1 cellular context compared by ENCODE assay signal in the genomic region with DNA sequence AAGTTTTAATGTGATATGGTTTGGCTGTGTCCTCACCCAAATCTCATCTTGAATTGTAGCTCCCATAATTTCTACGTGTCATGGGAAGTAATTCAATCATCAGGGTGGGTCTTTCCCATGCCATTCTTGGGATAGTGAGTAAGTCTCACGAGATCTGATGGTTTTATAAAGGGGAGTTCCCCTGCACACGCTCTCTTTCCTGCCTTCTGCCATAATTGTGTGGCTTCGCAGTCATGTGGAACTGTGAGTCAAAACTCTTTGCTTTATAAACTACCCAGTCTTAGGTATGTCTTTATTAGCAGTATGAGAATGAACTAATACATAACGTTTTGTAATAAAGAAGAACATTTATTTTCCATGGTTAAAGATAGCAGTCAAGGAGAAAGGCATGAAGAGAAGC.
TF ChIP-seq lines count a peak whose summit lies in the region.

No MANE protein-coding gene starts in this region.

TF ChIP-seq in GM12878, 131 proteins besides CTCF, POLR2A, EP300 and RAD21 (continued from another document):
- TF ChIP-seq REST (IDR thresholded peaks at IDR 0.05; ENCODE audit: low read depth, low read length) (no peak), POU2F2 (IDR thresholded peaks at IDR 0.05; ENCODE audit: borderline replicate concordance, low read depth, low read length) (no peak), STAT3 (IDR thresholded peaks at IDR 0.05; ENCODE audit: low read depth, low read length) (no peak), FOXM1 (IDR thresholded peaks at IDR 0.05; ENCODE audit: low read depth, low read length) (no peak), SKIL (IDR thresholded peaks at IDR 0.05; ENCODE audit: low read depth, poor library complexity, severe bottlenecking) (no peak), IRF3 (IDR thresholded peaks at IDR 0.05) (no peak), MYB (IDR thresholded peaks at IDR 0.05; ENCODE audit: borderline replicate concordance, low read depth, low read length) (no peak), RUNX3 (IDR thresholded peaks at IDR 0.05; ENCODE audit: low read length) (peak; percentile 48; the same call in 1 of the 2 replicates), BMI1 (IDR thresholded peaks at IDR 0.05; ENCODE audit: borderline replicate concordance) (no peak), TBL1XR1 (IDR thresholded peaks at IDR 0.05; ENCODE audit: low read depth, low read length) (no peak), JUNB (IDR thresholded peaks at IDR 0.05) (no peak), PAX8 (IDR thresholded peaks at IDR 0.05) (no peak), TARDBP (IDR thresholded peaks at IDR 0.05; ENCODE audit: borderline replicate concordance) (no peak), TCF12 (IDR thresholded peaks at IDR 0.05; ENCODE audit: low read depth, low read length) (no peak), STAT1 (conservative IDR thresholded peaks at IDR 0.05) (no peak), SMAD1 (IDR thresholded peaks at IDR 0.05; ENCODE audit: low read depth, partially characterized antibody) (no peak), JUND (IDR thresholded peaks at IDR 0.05; ENCODE audit: low read depth, low read length) (no peak), IKZF2 (IDR thresholded peaks at IDR 0.05) (peak; percentile 44 to 55; a peak in 1 of 4 replicates), E2F4 (IDR thresholded peaks at IDR 0.05; ENCODE audit: low read depth, low read length) (no peak), ZZZ3 (IDR thresholded peaks at IDR 0.05; ENCODE audit: control insufficient read depth, insufficient read length, low read depth) (no peak), BCL11A (IDR thresholded peaks at IDR 0.05; ENCODE audit: low read depth, low read length) (peak; percentile 38; the same call in 1 of the 2 replicates), GATAD2B (conservative IDR thresholded peaks at IDR 0.05; ENCODE audit: low read depth) (no peak), HCFC1 (IDR thresholded peaks at IDR 0.05; ENCODE audit: low read length) (no peak), CBFB (IDR thresholded peaks at IDR 0.05; ENCODE audit: low read depth) (no peak), NR2C1 (IDR thresholded peaks at IDR 0.05) (no peak), CHD4 (IDR thresholded peaks at IDR 0.05) (no peak), LARP7 (IDR thresholded peaks at IDR 0.05) (no peak), FOS (IDR thresholded peaks at IDR 0.05; ENCODE audit: borderline replicate concordance, extremely low read depth, insufficient read length) (no peak), TCF7 (IDR thresholded peaks at IDR 0.05; ENCODE audit: borderline replicate concordance) (no peak), CBX3 (IDR thresholded peaks at IDR 0.05; ENCODE audit: borderline replicate concordance, low read depth) (no peak), RCOR1 (conservative IDR thresholded peaks at IDR 0.05; ENCODE audit: low read depth, low read length) (no peak), POLR2AphosphoS2 (IDR thresholded peaks at IDR 0.05; ENCODE audit: low read depth, low read length) (no peak), NBN (IDR thresholded peaks at IDR 0.05) (0 out of 2 replicates have a peak, but pooled peaks have one; percentile 3)
- TF ChIP-seq, protein P1, sequence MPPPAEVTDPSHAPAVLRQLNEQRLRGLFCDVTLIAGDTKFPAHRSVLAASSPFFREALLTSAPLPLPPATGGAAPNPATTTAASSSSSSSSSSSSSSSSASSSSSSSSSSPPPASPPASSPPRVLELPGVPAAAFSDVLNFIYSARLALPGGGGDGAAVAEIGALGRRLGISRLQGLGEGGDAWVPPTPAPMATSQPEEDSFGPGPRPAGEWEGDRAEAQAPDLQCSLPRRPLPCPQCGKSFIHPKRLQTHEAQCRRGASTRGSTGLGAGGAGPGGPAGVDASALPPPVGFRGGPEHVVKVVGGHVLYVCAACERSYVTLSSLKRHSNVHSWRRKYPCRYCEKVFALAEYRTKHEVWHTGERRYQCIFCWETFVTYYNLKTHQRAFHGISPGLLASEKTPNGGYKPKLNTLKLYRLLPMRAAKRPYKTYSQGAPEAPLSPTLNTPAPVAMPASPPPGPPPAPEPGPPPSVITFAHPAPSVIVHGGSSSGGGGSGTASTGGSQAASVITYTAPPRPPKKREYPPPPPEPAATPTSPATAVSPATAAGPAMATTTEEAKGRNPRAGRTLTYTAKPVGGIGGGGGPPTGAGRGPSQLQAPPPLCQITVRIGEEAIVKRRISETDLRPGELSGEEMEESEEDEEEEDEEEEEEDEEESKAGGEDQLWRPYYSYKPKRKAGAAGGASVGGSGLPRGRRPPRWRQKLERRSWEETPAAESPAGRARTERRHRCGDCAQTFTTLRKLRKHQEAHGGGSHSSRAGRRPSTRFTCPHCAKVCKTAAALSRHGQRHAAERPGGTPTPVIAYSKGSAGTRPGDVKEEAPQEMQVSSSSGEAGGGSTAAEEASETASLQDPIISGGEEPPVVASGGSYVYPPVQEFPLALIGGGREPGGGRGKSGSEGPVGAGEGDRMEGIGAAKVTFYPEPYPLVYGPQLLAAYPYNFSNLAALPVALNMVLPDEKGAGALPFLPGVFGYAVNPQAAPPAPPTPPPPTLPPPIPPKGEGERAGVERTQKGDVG (CRISPR knock-in tag; IDR thresholded peaks at IDR 0.05) = no peak
- TF ChIP-seq, protein P2, sequence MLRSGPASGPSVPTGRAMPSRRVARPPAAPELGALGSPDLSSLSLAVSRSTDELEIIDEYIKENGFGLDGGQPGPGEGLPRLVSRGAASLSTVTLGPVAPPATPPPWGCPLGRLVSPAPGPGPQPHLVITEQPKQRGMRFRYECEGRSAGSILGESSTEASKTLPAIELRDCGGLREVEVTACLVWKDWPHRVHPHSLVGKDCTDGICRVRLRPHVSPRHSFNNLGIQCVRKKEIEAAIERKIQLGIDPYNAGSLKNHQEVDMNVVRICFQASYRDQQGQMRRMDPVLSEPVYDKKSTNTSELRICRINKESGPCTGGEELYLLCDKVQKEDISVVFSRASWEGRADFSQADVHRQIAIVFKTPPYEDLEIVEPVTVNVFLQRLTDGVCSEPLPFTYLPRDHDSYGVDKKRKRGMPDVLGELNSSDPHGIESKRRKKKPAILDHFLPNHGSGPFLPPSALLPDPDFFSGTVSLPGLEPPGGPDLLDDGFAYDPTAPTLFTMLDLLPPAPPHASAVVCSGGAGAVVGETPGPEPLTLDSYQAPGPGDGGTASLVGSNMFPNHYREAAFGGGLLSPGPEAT (IDR thresholded peaks at IDR 0.05; ENCODE audit: low read depth) = peak; percentile 65; the same call in 1 of the 2 replicates
- TF ChIP-seq, protein P3, sequence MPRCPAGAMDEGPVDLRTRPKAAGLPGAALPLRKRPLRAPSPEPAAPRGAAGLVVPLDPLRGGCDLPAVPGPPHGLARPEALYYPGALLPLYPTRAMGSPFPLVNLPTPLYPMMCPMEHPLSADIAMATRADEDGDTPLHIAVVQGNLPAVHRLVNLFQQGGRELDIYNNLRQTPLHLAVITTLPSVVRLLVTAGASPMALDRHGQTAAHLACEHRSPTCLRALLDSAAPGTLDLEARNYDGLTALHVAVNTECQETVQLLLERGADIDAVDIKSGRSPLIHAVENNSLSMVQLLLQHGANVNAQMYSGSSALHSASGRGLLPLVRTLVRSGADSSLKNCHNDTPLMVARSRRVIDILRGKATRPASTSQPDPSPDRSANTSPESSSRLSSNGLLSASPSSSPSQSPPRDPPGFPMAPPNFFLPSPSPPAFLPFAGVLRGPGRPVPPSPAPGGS (IDR thresholded peaks at IDR 0.05; ENCODE audit: borderline replicate concordance, insufficient read depth, low read depth, low read length, poor library complexity, severe bottlenecking) = no peak
- TF ChIP-seq, protein P4, sequence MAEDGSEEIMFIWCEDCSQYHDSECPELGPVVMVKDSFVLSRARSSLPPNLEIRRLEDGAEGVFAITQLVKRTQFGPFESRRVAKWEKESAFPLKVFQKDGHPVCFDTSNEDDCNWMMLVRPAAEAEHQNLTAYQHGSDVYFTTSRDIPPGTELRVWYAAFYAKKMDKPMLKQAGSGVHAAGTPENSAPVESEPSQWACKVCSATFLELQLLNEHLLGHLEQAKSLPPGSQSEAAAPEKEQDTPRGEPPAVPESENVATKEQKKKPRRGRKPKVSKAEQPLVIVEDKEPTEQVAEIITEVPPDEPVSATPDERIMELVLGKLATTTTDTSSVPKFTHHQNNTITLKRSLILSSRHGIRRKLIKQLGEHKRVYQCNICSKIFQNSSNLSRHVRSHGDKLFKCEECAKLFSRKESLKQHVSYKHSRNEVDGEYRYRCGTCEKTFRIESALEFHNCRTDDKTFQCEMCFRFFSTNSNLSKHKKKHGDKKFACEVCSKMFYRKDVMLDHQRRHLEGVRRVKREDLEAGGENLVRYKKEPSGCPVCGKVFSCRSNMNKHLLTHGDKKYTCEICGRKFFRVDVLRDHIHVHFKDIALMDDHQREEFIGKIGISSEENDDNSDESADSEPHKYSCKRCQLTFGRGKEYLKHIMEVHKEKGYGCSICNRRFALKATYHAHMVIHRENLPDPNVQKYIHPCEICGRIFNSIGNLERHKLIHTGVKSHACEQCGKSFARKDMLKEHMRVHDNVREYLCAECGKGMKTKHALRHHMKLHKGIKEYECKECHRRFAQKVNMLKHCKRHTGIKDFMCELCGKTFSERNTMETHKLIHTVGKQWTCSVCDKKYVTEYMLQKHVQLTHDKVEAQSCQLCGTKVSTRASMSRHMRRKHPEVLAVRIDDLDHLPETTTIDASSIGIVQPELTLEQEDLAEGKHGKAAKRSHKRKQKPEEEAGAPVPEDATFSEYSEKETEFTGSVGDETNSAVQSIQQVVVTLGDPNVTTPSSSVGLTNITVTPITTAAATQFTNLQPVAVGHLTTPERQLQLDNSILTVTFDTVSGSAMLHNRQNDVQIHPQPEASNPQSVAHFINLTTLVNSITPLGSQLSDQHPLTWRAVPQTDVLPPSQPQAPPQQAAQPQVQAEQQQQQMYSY (CRISPR knock-in tag; IDR thresholded peaks at IDR 0.05) = no peak
- TF ChIP-seq, protein P5, sequence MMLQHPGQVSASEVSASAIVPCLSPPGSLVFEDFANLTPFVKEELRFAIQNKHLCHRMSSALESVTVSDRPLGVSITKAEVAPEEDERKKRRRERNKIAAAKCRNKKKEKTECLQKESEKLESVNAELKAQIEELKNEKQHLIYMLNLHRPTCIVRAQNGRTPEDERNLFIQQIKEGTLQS (IDR thresholded peaks at IDR 0.05; ENCODE audit: borderline replicate concordance, extremely low read depth, low read depth, low read length) = no peak
